ENCODE assay signal across 20 cellular contexts in genomic region chr3:59290358-59290757, GRCh38.
"Had no signal": no experiment of that assay in that cellular context is flagged by ENCODE, and none has a peak within 500 bp of the region (broad histone marks: within the 10 kb centered on the region; RNA-seq: fewer than 3 reads in every experiment).

No MANE protein-coding gene starts in this region.

- H3K9me3 ChIP-seq: testis, upper lobe of right lung had no signal

- H3K4me3 ChIP-seq: ascending aorta, psoas muscle, testis, upper lobe of right lung had no signal

- H3K27ac ChIP-seq: ascending aorta, psoas muscle, testis, upper lobe of right lung, VCaP had no signal

- DNase-seq: activated CD8-positive, alpha-beta memory T cell treated with anti-CD3 and anti-CD28 coated beads, Interleukin-2, amount 50 U/mL, for 4 hours; activated CD8-positive, alpha-beta T cell treated with anti-CD3 and anti-CD28 coated beads for 36 hours; cortex of kidney; effector memory CD8-positive, alpha-beta T cell; erythroblast; glutamatergic neuron; immature natural killer cell; left colon; occipital lobe; psoas muscle; stimulated activated CD4-positive, alpha-beta T cell treated with anti-CD3 and anti-CD28 coated beads, Interleukin-12 subunit alpha, Interleukin-12 subunit beta, amount 100 ng/mL, for 4 hours; stimulated activated CD4-positive, alpha-beta T cell treated with anti-CD3 and anti-CD28 coated beads, Interleukin-4, amount 100 ng/mL, for 1 hour; stimulated activated CD8-positive, alpha-beta memory T cell treated with anti-CD3 and anti-CD28 coated beads, Interleukin-4, amount 100 ng/mL, for 48 hours; stimulated activated naive CD8-positive, alpha-beta T cell treated with anti-CD3 and anti-CD28 coated beads, Interleukin-15, Interleukin-2, amounts not matched to agents 100 U/mL and 50 U/mL, for 24 hours; T-cell; T1000; testis; upper lobe of right lung had no signal

- H3K4me1 ChIP-seq: ascending aorta, psoas muscle, testis, upper lobe of right lung had no signal

- H3K27me3 ChIP-seq: ascending aorta, testis, upper lobe of right lung had no signal

- ATAC-seq: activated CD8-positive, alpha-beta T cell treated with anti-CD3 and anti-CD28 coated beads for 36 hours; effector memory CD8-positive, alpha-beta T cell; left colon; psoas muscle; stimulated activated naive CD8-positive, alpha-beta T cell treated with anti-CD3 and anti-CD28 coated beads, Interleukin-15, Interleukin-2, amounts not matched to agents 100 U/mL and 50 U/mL, for 24 hours; T-cell; upper lobe of right lung had no signal
